Comparison of ENCODE assay signal across 15 cellular contexts in genomic region chr6:89375902-89376301, GRCh38. TPM values are rescaled to one million over a fixed set of nuclear protein-coding genes. Genes with fewer than 3 reads are reported as not detected.
DNase-seq lines count a peak whose midpoint lies in the region; ATAC-seq and TF ChIP-seq lines count a peak whose summit lies in the region.
"Had no signal": no experiment of that assay in that cellular context is flagged by ENCODE, and none has a peak within 500 bp of the region (broad histone marks: within the 10 kb centered on the region; RNA-seq: fewer than 3 reads in every experiment).

No MANE protein-coding gene starts in this region.

- H3K27me3 ChIP-seq in MM.1S (replicated peaks; ENCODE audit: insufficient read depth, low read length): no peaks in the 10 kb centered on the region
- H3K27me3 ChIP-seq in neural progenitor cell: no peaks in the 10 kb centered on the region
- H3K27me3 ChIP-seq: Peyer's patch had no signal

- H3K36me3 ChIP-seq in MM.1S (replicated peaks; ENCODE audit: insufficient read depth, low read length) (no peaks in the 10 kb centered on the region), neural progenitor cell (no peaks in the 10 kb centered on the region)
- H3K36me3 ChIP-seq: Peyer's patch had no signal

- no peak overlapping the region for H3K4me3 ChIP-seq in MM.1S (ENCODE audit: low read length)
- H3K4me3 ChIP-seq in neural progenitor cell: no peak overlapping the region
- H3K4me3 ChIP-seq: lung, Peyer's patch, skin epidermis had no signal

- peaks cover 24% of the 10 kb centered on the region for H3K79me2 ChIP-seq in MM.1S (ENCODE audit: low read length)
- H3K79me2 ChIP-seq in neural progenitor cell (ENCODE audit: low read depth): no peaks in the 10 kb centered on the region

- H3K9ac ChIP-seq in MM.1S (ENCODE audit: low read length): no peak overlapping the region
- no peak overlapping the region for H3K9ac ChIP-seq in neural progenitor cell

- H3K9me3 Mint-ChIP-seq in neural progenitor cell: no peaks in the 10 kb centered on the region
- H3K9me3 Mint-ChIP-seq: stimulated activated naive CD8-positive, alpha-beta T cell treated with anti-CD3 and anti-CD28 coated beads, Interleukin-15, Interleukin-2, amounts not matched to agents 100 ng/mL and 50 ng/mL, for 24 hours had no signal

- H3K27ac Mint-ChIP-seq in neural progenitor cell: no peak overlapping the region
- H3K27ac Mint-ChIP-seq: stimulated activated naive CD8-positive, alpha-beta T cell treated with anti-CD3 and anti-CD28 coated beads, Interleukin-15, Interleukin-2, amounts not matched to agents 100 ng/mL and 50 ng/mL, for 24 hours had no signal

- H3K27ac ChIP-seq in MM.1S (ENCODE audit: low read length): peak overlapping the region; percentile 64; the same call in 1 of the 2 replicates
- no peak overlapping the region for H3K27ac ChIP-seq in neural progenitor cell
- H3K27ac ChIP-seq: 22Rv1, skin epidermis had no signal

- peaks cover 50% of the 10 kb centered on the region for H3F3A ChIP-seq in MM.1S (ENCODE audit: insufficient read depth, low read length)
- H3F3A ChIP-seq in neural progenitor cell (ENCODE audit: low read depth): peaks cover 19% of the 10 kb centered on the region

- H3K4me2 ChIP-seq in MM.1S (ENCODE audit: low read depth, low read length) (no peak overlapping the region; the same call in 1 of the 2 replicates), neural progenitor cell (peak overlapping the region; percentile 42)

- ATAC-seq in SK-N-SH treated with all-trans-retinoic acid at 6 μM for 48 hours (no peak), HG03432 (IDR thresholded peaks at IDR 0.05; ENCODE audit: unreplicated experiment) (no peak)

- no peak for TF ChIP-seq CTCF in MM.1S (IDR thresholded peaks at IDR 0.05; ENCODE audit: low read length)
- TF ChIP-seq CTCF in neural progenitor cell (IDR thresholded peaks at IDR 0.05): no peak

- no peaks in the 10 kb centered on the region for H3K9me3 ChIP-seq in MM.1S (replicated peaks; ENCODE audit: insufficient read depth, low read length)
- H3K9me3 ChIP-seq in neural progenitor cell (ENCODE audit: low read depth): no peaks in the 10 kb centered on the region
- H3K9me3 ChIP-seq: Peyer's patch had no signal

- H3K36me3 Mint-ChIP-seq in neural progenitor cell: no peaks in the 10 kb centered on the region

- peaks cover 17% of the 10 kb centered on the region for H3K4me1 Mint-ChIP-seq in neural progenitor cell

- no peaks in the 10 kb centered on the region for H3K9me2 ChIP-seq in MM.1S (replicated peaks; ENCODE audit: insufficient read depth, low read length)

- H2AFZ ChIP-seq in MM.1S (ENCODE audit: low read length) (no peak overlapping the region), neural progenitor cell (replicated peaks) (peak overlapping the region; percentile 48)

- H3K4me1 ChIP-seq in MM.1S (ENCODE audit: low read length) (peaks cover 49% of the 10 kb centered on the region), neural progenitor cell (peaks cover 12% of the 10 kb centered on the region)

- H3K4me3 Mint-ChIP-seq in neural progenitor cell: no peak overlapping the region
- H3K4me3 Mint-ChIP-seq: stimulated activated naive CD8-positive, alpha-beta T cell treated with anti-CD3 and anti-CD28 coated beads, Interleukin-15, Interleukin-2, amounts not matched to agents 100 ng/mL and 50 ng/mL, for 24 hours had no signal

- peak; percentile 54 for DNase-seq in DMS153 (lab: John Stamatoyannopoulos, UW)
- no peak for DNase-seq in DMS153 treated with DMSO at 0.1 percent for 48 hours (lab: John Stamatoyannopoulos, UW; ENCODE audit: unreplicated experiment)
- DNase-seq in MM.1S: no peak
- no peak for DNase-seq in neural progenitor cell (ENCODE audit: low spot score)
- DNase-seq in UCSD-AML1 (lab: John Stamatoyannopoulos, UW; ENCODE audit: unreplicated experiment): no peak
- no peak for DNase-seq in NCI-H2196 treated with DMSO at 0.1 percent for 48 hours (lab: John Stamatoyannopoulos, UW; ENCODE audit: unreplicated experiment)
- DNase-seq: GOT3, occipital lobe had no signal

- no peaks in the 10 kb centered on the region for H3K27me3 Mint-ChIP-seq in neural progenitor cell (ENCODE audit: insufficient read depth, low read depth)
- H3K27me3 Mint-ChIP-seq: stimulated activated naive CD8-positive, alpha-beta T cell treated with anti-CD3 and anti-CD28 coated beads, Interleukin-15, Interleukin-2, amounts not matched to agents 100 ng/mL and 50 ng/mL, for 24 hours had no signal

- H4K20me1 ChIP-seq in MM.1S (ENCODE audit: insufficient read depth, low read length) (no peaks in the 10 kb centered on the region), neural progenitor cell (ENCODE audit: low read depth) (no peaks in the 10 kb centered on the region)

TF ChIP-seq in SK-N-SH treated with all-trans-retinoic acid at 6 μM for 48 hours, 23 proteins besides CTCF, POLR2A, EP300 and RAD21:
- no peak for TF ChIP-seq ZC3H10 (CRISPR knock-in tag; IDR thresholded peaks at IDR 0.05)
- no peak for TF ChIP-seq ISL1 (CRISPR knock-in tag; IDR thresholded peaks at IDR 0.05)
- no peak for TF ChIP-seq TOX (CRISPR knock-in tag; IDR thresholded peaks at IDR 0.05; ENCODE audit: borderline replicate concordance)
- TF ChIP-seq ZNF70 (CRISPR knock-in tag; IDR thresholded peaks at IDR 0.05): no peak
- peak; percentile 78; the same call in 1 of the 2 replicates for TF ChIP-seq TSHZ2 (CRISPR knock-in tag; IDR thresholded peaks at IDR 0.05)
- TF ChIP-seq, protein P1, sequence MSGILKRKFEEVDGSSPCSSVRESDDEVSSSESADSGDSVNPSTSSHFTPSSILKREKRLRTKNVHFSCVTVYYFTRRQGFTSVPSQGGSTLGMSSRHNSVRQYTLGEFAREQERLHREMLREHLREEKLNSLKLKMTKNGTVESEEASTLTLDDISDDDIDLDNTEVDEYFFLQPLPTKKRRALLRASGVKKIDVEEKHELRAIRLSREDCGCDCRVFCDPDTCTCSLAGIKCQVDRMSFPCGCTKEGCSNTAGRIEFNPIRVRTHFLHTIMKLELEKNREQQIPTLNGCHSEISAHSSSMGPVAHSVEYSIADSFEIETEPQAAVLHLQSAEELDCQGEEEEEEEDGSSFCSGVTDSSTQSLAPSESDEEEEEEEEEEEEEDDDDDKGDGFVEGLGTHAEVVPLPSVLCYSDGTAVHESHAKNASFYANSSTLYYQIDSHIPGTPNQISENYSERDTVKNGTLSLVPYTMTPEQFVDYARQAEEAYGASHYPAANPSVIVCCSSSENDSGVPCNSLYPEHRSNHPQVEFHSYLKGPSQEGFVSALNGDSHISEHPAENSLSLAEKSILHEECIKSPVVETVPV (CRISPR knock-in tag; IDR thresholded peaks at IDR 0.05): no peak
- no peak for TF ChIP-seq ZFP3 (CRISPR knock-in tag; IDR thresholded peaks at IDR 0.05)
- no peak for TF ChIP-seq RARB (CRISPR knock-in tag; IDR thresholded peaks at IDR 0.05)
- peak; percentile 96 for TF ChIP-seq TCF4 (CRISPR knock-in tag; IDR thresholded peaks at IDR 0.05; ENCODE audit: borderline replicate concordance)
- no peak for TF ChIP-seq PPARA (CRISPR knock-in tag; IDR thresholded peaks at IDR 0.05; ENCODE audit: borderline replicate concordance)
- no peak for TF ChIP-seq ZNF8 (CRISPR knock-in tag; IDR thresholded peaks at IDR 0.05)
- no peak for TF ChIP-seq BACH2 (CRISPR knock-in tag; IDR thresholded peaks at IDR 0.05; ENCODE audit: borderline replicate concordance)

RNA-seq across cellular contexts. Expression of gene UBE2J1, which starts 23.4 kb away (rescaled TPM):
- 27.4 and 43.0 TPM in 2 replicates for total RNA-seq in neural progenitor cell (ENCODE audit: low replicate concordance)

RNA-seq across cellular contexts. Expression of gene RRAGD, which starts 36.2 kb away (rescaled TPM):
- 18.6 and 20.7 TPM in 2 replicates for total RNA-seq in neural progenitor cell (ENCODE audit: low replicate concordance)

RNA-seq across cellular contexts. Expression of gene ANKRD6, which starts 57.0 kb away (rescaled TPM):
- total RNA-seq in neural progenitor cell (ENCODE audit: low replicate concordance): 36.3 and 45.0 TPM in 2 replicates
